ENCODE assay signal across 9 cellular contexts in genomic region chr12:48978291-48978740, GRCh38. TPM values are rescaled to one million over a fixed set of nuclear protein-coding genes. Genes with fewer than 3 reads are reported as not detected.
DNase-seq lines count a peak whose midpoint lies in the region; ATAC-seq and TF ChIP-seq lines count a peak whose summit lies in the region.
"Had no signal": no experiment of that assay in that cellular context is flagged by ENCODE, and none has a peak within 500 bp of the region (broad histone marks: within the 10 kb centered on the region; RNA-seq: fewer than 3 reads in every experiment).

WNT1 (plus strand) TSS chr12:48978322; CDS start chr12:48978651, 329 bp downstream.

- in situ Hi-C loops in GM23248 (cut with MboI), result no loop called here

- no peak within 1 kb of the TSS for H2AFZ ChIP-seq in GM23248

- DNase-seq in AG09309 (ENCODE audit: low read depth), result no peak
- DNase-seq in GM23248, result peak; percentile 42
- DNase-seq in activated naive CD4-positive, alpha-beta T cell treated with anti-CD3 and anti-CD28 coated beads, Interleukin-2, amount 50 U/mL, for 72 hours (ENCODE audit: low spot score in 2 of 2), result no peak
- DNase-seq in progenitor cell of endocrine pancreas (ENCODE audit: low spot score, unreplicated experiment), result no peak
- no peak for DNase-seq in ureter (ENCODE audit: low spot score)

- H3K36me3 ChIP-seq in GM23248 (ENCODE audit: low read depth), result no peaks in the 10 kb centered on the region

- 8 to 11% methylated on average over 25 to 36 of the region's 45 CpGs for WGBS in GM23248 (ENCODE audit: low coverage in 1 of 2, low lambda C conversion rate in 2 of 2, missing lambda C conversion rate in 2 of 2), 2 experiments

- no peak within 1 kb of the TSS for H3K27ac ChIP-seq in GM23248

- TF ChIP-seq CTCF in AG09309 (IDR thresholded peaks at IDR 0.05; ENCODE audit: control insufficient read depth, insufficient read depth, low read depth, low read length, missing control alignments) (no peak), progenitor cell of endocrine pancreas (IDR thresholded peaks at IDR 0.05; ENCODE audit: unreplicated experiment) (no peak)

- no peaks in the 10 kb centered on the region for H3K79me2 ChIP-seq in GM23248 (ENCODE audit: insufficient read depth)

- H3K27me3 ChIP-seq in GM23248 (replicated peaks; ENCODE audit: insufficient read depth) (peaks cover 47% of the 10 kb centered on the region), mononuclear cell (ENCODE audit: insufficient read depth, low read length) (peaks cover 88% of the 10 kb centered on the region)

- H3K36me3 Mint-ChIP-seq in activated naive CD4-positive, alpha-beta T cell treated with anti-CD3 and anti-CD28 coated beads, Interleukin-2, amount 50 U/mL, for 72 hours, result peaks cover 6 to 27% of the 10 kb centered on the region in 2 donors
- H3K36me3 Mint-ChIP-seq in progenitor cell of endocrine pancreas (ENCODE audit: insufficient read depth), result no peaks in the 10 kb centered on the region

- peaks cover 3% of the 10 kb centered on the region; the same call in 1 of the 2 replicates for H3F3A ChIP-seq in GM23248 (ENCODE audit: insufficient read depth)

- H3K4me3 ChIP-seq in AG09309 (ENCODE audit: control insufficient read depth, low read depth, low read length), result peak within 1 kb of the TSS; percentile 14
- H3K4me3 ChIP-seq in GM23248, result 0 out of 2 replicates have a peak within 1 kb of the TSS, but pooled peaks have one; percentile 11
- H3K4me3 ChIP-seq in mononuclear cell (ENCODE audit: low read length), result peak within 1 kb of the TSS; percentile 7

- peak; percentile 1 to 27 for ATAC-seq in activated naive CD4-positive, alpha-beta T cell treated with anti-CD3 and anti-CD28 coated beads, Interleukin-2, amount 50 U/mL, for 72 hours
- ATAC-seq in GM21526 (IDR thresholded peaks at IDR 0.05; ENCODE audit: low FRiP score, unreplicated experiment) (no peak), HG02623 (IDR thresholded peaks at IDR 0.05; ENCODE audit: unreplicated experiment) (no peak)

- H3K9ac ChIP-seq in GM23248, result no peak within 1 kb of the TSS

- H4K20me1 ChIP-seq in GM23248 (ENCODE audit: insufficient read depth), result no peaks in the 10 kb centered on the region

- H3K9me2 ChIP-seq in GM23248 (ENCODE audit: insufficient read depth), result no peaks in the 10 kb centered on the region

- peaks cover 96% of the 10 kb centered on the region for H3K27me3 Mint-ChIP-seq in progenitor cell of endocrine pancreas

- H3K4me1 ChIP-seq in GM23248 (ENCODE audit: insufficient read depth), result peaks cover 24% of the 10 kb centered on the region
- peaks cover 57% of the 10 kb centered on the region for H3K4me1 ChIP-seq in mononuclear cell (ENCODE audit: insufficient read depth, low read length)

- peak within 1 kb of the TSS; percentile 29 for H3K4me2 ChIP-seq in GM23248 (ENCODE audit: unreplicated experiment)

- no peaks in the 10 kb centered on the region for H3K9me3 ChIP-seq in GM23248 (ENCODE audit: low read depth)
- H3K9me3 ChIP-seq in mononuclear cell (ENCODE audit: low read depth, low read length), result no peaks in the 10 kb centered on the region

- no peak within 1 kb of the TSS for H3K4me3 Mint-ChIP-seq in progenitor cell of endocrine pancreas (ENCODE audit: low read depth)

- peak within 1 kb of the TSS; percentile 31 to 75 for H3K27ac Mint-ChIP-seq in activated naive CD4-positive, alpha-beta T cell treated with anti-CD3 and anti-CD28 coated beads, Interleukin-2, amount 50 U/mL, for 72 hours
- H3K27ac Mint-ChIP-seq in progenitor cell of endocrine pancreas, result no peak within 1 kb of the TSS

- H3K4me1 Mint-ChIP-seq in progenitor cell of endocrine pancreas (ENCODE audit: low read depth), result peaks cover 15% of the 10 kb centered on the region

- H3K9me3 Mint-ChIP-seq in activated naive CD4-positive, alpha-beta T cell treated with anti-CD3 and anti-CD28 coated beads, Interleukin-2, amount 50 U/mL, for 72 hours, result no peaks in the 10 kb centered on the region
- no peaks in the 10 kb centered on the region for H3K9me3 Mint-ChIP-seq in progenitor cell of endocrine pancreas (ENCODE audit: low read depth)

RNA-seq across cellular contexts. Expression of gene WNT1, which starts in this region (rescaled TPM):
- total RNA-seq in GM23248 (2014; rRNA removed; shearing (Covaris generic)), result not detected in 2 replicates
- not detected in 2 replicates for polyA plus RNA-seq in GM23248 (2016; fragmentation: Nextera tagmentation; extraction: Ambion mirVana)
- under 1 TPM in 1 of 2 donors, not detected in 1; 0.27 TPM for total RNA-seq in activated naive CD4-positive, alpha-beta T cell treated with anti-CD3 and anti-CD28 coated beads, Interleukin-2, amount 50 U/mL, for 72 hours
- total RNA-seq in mononuclear cell (0.10 TPM), progenitor cell of endocrine pancreas (not detected in 2 replicates), ureter (not detected)
- total RNA-seq: kidney epithelial cell had no signal

Comparison
In these comparisons a context has a peak if more than half of its experiments do, and no peak if none do; other contexts are left out.
1. Peak in DNase-seq, H3K4me3 ChIP-seq and H3K4me2 ChIP-seq in GM23248; RNA of the gene not detected or under 1 TPM.
2. Peak in ATAC-seq in activated naive CD4-positive, alpha-beta T cell treated with anti-CD3 and anti-CD28 coated beads, Interleukin-2, amount 50 U/mL, for 72 hours; RNA of the gene not detected or under 1 TPM.